In the genomic region with DNA sequence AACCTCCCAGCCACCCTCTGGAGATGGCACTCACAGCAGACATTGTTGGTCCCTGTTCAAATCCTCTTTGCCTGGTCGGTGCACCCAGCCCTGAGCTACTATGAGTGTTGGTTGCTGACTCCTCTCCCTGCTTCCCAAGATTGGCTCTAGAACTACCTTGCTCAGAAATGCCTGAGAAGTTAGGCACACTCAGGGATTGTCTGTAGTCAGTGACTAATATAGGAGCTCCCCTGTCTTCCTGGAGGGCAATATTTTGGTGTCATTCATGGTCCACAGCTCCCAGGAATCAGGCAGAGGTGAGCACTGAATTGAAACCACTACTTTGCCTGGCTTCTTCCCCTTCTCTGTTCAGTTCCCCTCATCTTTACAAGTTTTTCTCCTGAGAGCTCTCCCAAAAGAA, we compare ENCODE assay signal across 25 cellular contexts.
"Had no signal": no experiment of that assay in that cellular context is flagged by ENCODE, and none has a peak within 500 bp of the region (broad histone marks: within the 10 kb centered on the region; RNA-seq: fewer than 3 reads in every experiment).

No MANE protein-coding gene starts in this region.

- H3K9me3 Mint-ChIP-seq: activated CD4-positive, alpha-beta memory T cell treated with anti-CD3 and anti-CD28 coated beads for 36 hours; activated CD4-positive, alpha-beta T cell treated with anti-CD3 and anti-CD28 coated beads, Interleukin-2, amount 10 ng/mL, durations not matched to agents 7 days and 5 days; activated naive CD4-positive, alpha-beta T cell treated with anti-CD3 and anti-CD28 coated beads for 36 hours; activated T-cell treated with anti-CD3 and anti-CD28 coated beads, Interleukin-2, amount 50 U/mL, for 4 hours; T-cell had no signal

- H3K9ac ChIP-seq: KMS-11 had no signal

- H3K36me3 Mint-ChIP-seq: activated CD4-positive, alpha-beta memory T cell treated with anti-CD3 and anti-CD28 coated beads for 36 hours; brain; T-cell had no signal

- H3K27me3 Mint-ChIP-seq: activated CD4-positive, alpha-beta T cell treated with anti-CD3 and anti-CD28 coated beads, Interleukin-2, amount 10 ng/mL, durations not matched to agents 7 days and 5 days had no signal

- H3K9me3 ChIP-seq: Peyer's patch had no signal

- H3K4me3 ChIP-seq: Peyer's patch had no signal

- H3K4me1 Mint-ChIP-seq: activated CD4-positive, alpha-beta T cell treated with anti-CD3 and anti-CD28 coated beads, Interleukin-2, amount 10 ng/mL, durations not matched to agents 7 days and 5 days; activated T-helper 17 cell treated with anti-CD3 and anti-CD28 coated beads, Interleukin-2, amount 50 U/mL, for 72 hours; T-cell had no signal

- H3K4me1 ChIP-seq: Peyer's patch had no signal

- FAIRE-seq: astrocyte had no signal

- H3K27ac ChIP-seq: KMS-11, Peyer's patch, VCaP had no signal

- H3K4me3 Mint-ChIP-seq: activated CD4-positive, alpha-beta memory T cell treated with anti-CD3 and anti-CD28 coated beads for 36 hours; activated CD4-positive, alpha-beta T cell treated with anti-CD3 and anti-CD28 coated beads, Interleukin-2, amount 10 ng/mL, durations not matched to agents 7 days and 5 days; activated naive CD4-positive, alpha-beta T cell treated with anti-CD3 and anti-CD28 coated beads for 36 hours; activated naive CD8-positive, alpha-beta T cell; activated T-cell treated with anti-CD3 and anti-CD28 coated beads, Interleukin-2, amount 50 U/mL, for 4 hours; activated T-helper 17 cell treated with anti-CD3 and anti-CD28 coated beads, Interleukin-2, amount 50 U/mL, for 72 hours; brain; T-cell had no signal

- DNase-seq: activated CD4-positive, alpha-beta memory T cell treated with anti-CD3 and anti-CD28 coated beads for 36 hours; activated CD4-positive, alpha-beta T cell treated with anti-CD3 and anti-CD28 coated beads, Interleukin-2, amount 10 ng/mL, durations not matched to agents 7 days and 5 days; activated CD4-positive, CD25-positive, alpha-beta regulatory T cell; activated CD8-positive, alpha-beta memory T cell treated with anti-CD3 and anti-CD28 coated beads for 24 hours; activated gamma-delta T cell; activated naive CD4-positive, alpha-beta T cell treated with anti-CD3 and anti-CD28 coated beads for 36 hours; activated T-cell treated with anti-CD3 and anti-CD28 coated beads, Interleukin-2, amount 50 U/mL, for 4 hours; amygdala; NCI-H1048; NCI-H146; NCI-H187 treated with DMSO at 0.1 percent for 48 hours; NCI-H2081 treated with DMSO at 0.1 percent for 48 hours; NCI-H446; NCI-H524; Peyer's patch; SIG-M5; T-cell; T-helper 2 cell; T1000 had no signal

- H3K27me3 ChIP-seq: Peyer's patch had no signal

- H3K27ac Mint-ChIP-seq: activated CD4-positive, alpha-beta memory T cell treated with anti-CD3 and anti-CD28 coated beads for 36 hours; activated CD4-positive, alpha-beta T cell treated with anti-CD3 and anti-CD28 coated beads, Interleukin-2, amount 10 ng/mL, durations not matched to agents 7 days and 5 days; activated naive CD4-positive, alpha-beta T cell treated with anti-CD3 and anti-CD28 coated beads for 36 hours; activated naive CD8-positive, alpha-beta T cell; activated T-helper 17 cell treated with anti-CD3 and anti-CD28 coated beads, Interleukin-2, amount 50 U/mL, for 72 hours; brain; T-cell had no signal

- H3K36me3 ChIP-seq: Peyer's patch had no signal

- H3K4me2 ChIP-seq: KMS-11 had no signal
